Comparison of ENCODE assay signal across 1 cellular context in the genomic region with DNA sequence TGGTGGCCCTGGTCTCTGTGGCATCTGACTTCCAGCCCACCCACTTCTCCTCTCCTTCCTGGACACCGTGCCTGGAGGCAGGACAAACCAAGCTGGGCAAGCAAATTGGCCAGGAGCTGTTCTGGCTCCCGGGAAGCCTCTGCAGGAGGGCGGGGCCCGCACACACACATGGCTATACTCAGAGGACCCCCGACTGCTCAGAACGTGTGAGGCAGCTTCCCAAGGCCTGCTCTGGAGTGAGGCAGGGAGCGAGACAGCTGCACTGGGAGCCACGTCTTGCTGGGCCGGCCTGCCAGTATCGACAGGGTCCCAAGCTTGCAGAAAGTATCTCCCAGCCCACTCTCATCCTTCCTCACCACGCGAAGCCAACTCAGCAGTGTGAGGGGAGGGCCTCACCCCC.
TF ChIP-seq lines count a peak whose summit lies in the region.

No MANE protein-coding gene starts in this region.

TF ChIP-seq in HepG2, 621 proteins besides CTCF, POLR2A, EP300 and RAD21 (continued from another document):
- TF ChIP-seq, protein P1, sequence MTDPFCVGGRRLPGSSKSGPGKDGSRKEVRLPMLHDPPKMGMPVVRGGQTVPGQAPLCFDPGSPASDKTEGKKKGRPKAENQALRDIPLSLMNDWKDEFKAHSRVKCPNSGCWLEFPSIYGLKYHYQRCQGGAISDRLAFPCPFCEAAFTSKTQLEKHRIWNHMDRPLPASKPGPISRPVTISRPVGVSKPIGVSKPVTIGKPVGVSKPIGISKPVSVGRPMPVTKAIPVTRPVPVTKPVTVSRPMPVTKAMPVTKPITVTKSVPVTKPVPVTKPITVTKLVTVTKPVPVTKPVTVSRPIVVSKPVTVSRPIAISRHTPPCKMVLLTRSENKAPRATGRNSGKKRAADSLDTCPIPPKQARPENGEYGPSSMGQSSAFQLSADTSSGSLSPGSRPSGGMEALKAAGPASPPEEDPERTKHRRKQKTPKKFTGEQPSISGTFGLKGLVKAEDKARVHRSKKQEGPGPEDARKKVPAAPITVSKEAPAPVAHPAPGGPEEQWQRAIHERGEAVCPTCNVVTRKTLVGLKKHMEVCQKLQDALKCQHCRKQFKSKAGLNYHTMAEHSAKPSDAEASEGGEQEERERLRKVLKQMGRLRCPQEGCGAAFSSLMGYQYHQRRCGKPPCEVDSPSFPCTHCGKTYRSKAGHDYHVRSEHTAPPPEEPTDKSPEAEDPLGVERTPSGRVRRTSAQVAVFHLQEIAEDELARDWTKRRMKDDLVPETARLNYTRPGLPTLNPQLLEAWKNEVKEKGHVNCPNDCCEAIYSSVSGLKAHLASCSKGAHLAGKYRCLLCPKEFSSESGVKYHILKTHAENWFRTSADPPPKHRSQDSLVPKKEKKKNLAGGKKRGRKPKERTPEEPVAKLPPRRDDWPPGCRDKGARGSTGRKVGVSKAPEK (CRISPR knock-in tag; IDR thresholded peaks at IDR 0.05; ENCODE audit: borderline replicate concordance) = no peak
